Comparison of ENCODE assay signal across 27 cellular contexts in genomic region chr17:48313096-48313495, GRCh38.
"Had no signal": no experiment of that assay in that cellular context is flagged by ENCODE, and none has a peak within 500 bp of the region (broad histone marks: within the 10 kb centered on the region; RNA-seq: fewer than 3 reads in every experiment).

No MANE protein-coding gene starts in this region.

- H3K4me1 ChIP-seq: breast epithelium had no signal

- H3K27ac ChIP-seq: breast epithelium, SK-N-MC, WERI-Rb-1 had no signal

- H3K9me3 ChIP-seq: breast epithelium had no signal

- H3K9me3 Mint-ChIP-seq: activated CD8-positive, alpha-beta T cell treated with anti-CD3 and anti-CD28 coated beads for 36 hours; activated naive CD4-positive, alpha-beta T cell treated with anti-CD3 and anti-CD28 coated beads, Interleukin-2, amount 50 U/mL, for 24 hours; activated T-helper 1 cell treated with anti-CD3 and anti-CD28 coated beads, Interleukin-12 subunit alpha, Interleukin-12 subunit beta, Interleukin-2, Interleukin-4 antibody, amounts not matched to agents 30 ng/mL and 10 ng/mL and 1 ng/mL, durations not matched to agents 14 hours and 24 hours and 36 hours; T-cell had no signal

- H3K27ac Mint-ChIP-seq: activated CD4-positive, alpha-beta T cell treated with anti-CD3 and anti-CD28 coated beads for 36 hours; activated CD8-positive, alpha-beta T cell treated with anti-CD3 and anti-CD28 coated beads for 36 hours; activated naive CD4-positive, alpha-beta T cell treated with anti-CD3 and anti-CD28 coated beads, Interleukin-2, amount 50 U/mL, for 24 hours; activated T-helper 1 cell treated with anti-CD3 and anti-CD28 coated beads, Interleukin-12 subunit alpha, Interleukin-12 subunit beta, Interleukin-2, Interleukin-4 antibody, amounts not matched to agents 30 ng/mL and 10 ng/mL and 1 ng/mL, durations not matched to agents 14 hours and 24 hours and 36 hours; T-cell had no signal

- H3K36me3 ChIP-seq: breast epithelium, WERI-Rb-1 had no signal

- H3K4me3 Mint-ChIP-seq: activated CD4-positive, alpha-beta T cell treated with anti-CD3 and anti-CD28 coated beads for 36 hours; activated CD8-positive, alpha-beta T cell treated with anti-CD3 and anti-CD28 coated beads for 36 hours; activated naive CD4-positive, alpha-beta T cell treated with anti-CD3 and anti-CD28 coated beads, Interleukin-2, amount 50 U/mL, for 24 hours; activated T-helper 1 cell treated with anti-CD3 and anti-CD28 coated beads, Interleukin-12 subunit alpha, Interleukin-12 subunit beta, Interleukin-2, Interleukin-4 antibody, amounts not matched to agents 30 ng/mL and 10 ng/mL and 1 ng/mL, durations not matched to agents 14 hours and 24 hours and 36 hours; T-cell had no signal

- ATAC-seq: activated CD4-positive, alpha-beta T cell treated with anti-CD3 and anti-CD28 coated beads for 36 hours; activated CD8-positive, alpha-beta T cell treated with anti-CD3 and anti-CD28 coated beads for 36 hours; Panc1; Right ventricle myocardium inferior; T-cell had no signal

- H3K4me3 ChIP-seq: breast epithelium, SK-N-MC had no signal

- H3K27me3 Mint-ChIP-seq: activated CD4-positive, alpha-beta T cell treated with anti-CD3 and anti-CD28 coated beads for 36 hours; activated CD8-positive, alpha-beta T cell treated with anti-CD3 and anti-CD28 coated beads for 36 hours; activated naive CD4-positive, alpha-beta T cell treated with anti-CD3 and anti-CD28 coated beads, Interleukin-2, amount 50 U/mL, for 24 hours; T-cell had no signal

- DNase-seq: activated CD4-positive, alpha-beta T cell treated with anti-CD3 and anti-CD28 coated beads for 36 hours; activated CD4-positive, alpha-beta T cell treated with anti-CD3 and anti-CD28 coated beads, Interleukin-2, amount 50 U/mL, for 1 hour; activated CD8-positive, alpha-beta memory T cell treated with anti-CD3 and anti-CD28 coated beads, Interleukin-2, amount 50 U/mL, for 4 hours; activated CD8-positive, alpha-beta T cell treated with anti-CD3 and anti-CD28 coated beads for 36 hours; activated effector memory CD4-positive, alpha-beta T cell treated with Interleukin-2 at 50 U/mL for 16 hours; activated naive CD4-positive, alpha-beta T cell; activated T-cell treated with anti-CD3 and anti-CD28 coated beads, Interleukin-2, amount 50 U/mL, for 1 hour; aorta; caudate nucleus; IMR-90; KG1; NCI-H1105 treated with DMSO at 0.1 percent for 48 hours; NCI-H1436 treated with DMSO at 0.1 percent for 48 hours; NCI-H187 treated with DMSO at 0.1 percent for 48 hours; NCI-H2081 treated with DMSO at 0.1 percent for 48 hours; NCI-H446; NCI-H524; OCI-M1; RPMI8226; T-cell; WERI-Rb-1 had no signal
